20 cellular contexts compared by ENCODE assay signal in the genomic region with DNA sequence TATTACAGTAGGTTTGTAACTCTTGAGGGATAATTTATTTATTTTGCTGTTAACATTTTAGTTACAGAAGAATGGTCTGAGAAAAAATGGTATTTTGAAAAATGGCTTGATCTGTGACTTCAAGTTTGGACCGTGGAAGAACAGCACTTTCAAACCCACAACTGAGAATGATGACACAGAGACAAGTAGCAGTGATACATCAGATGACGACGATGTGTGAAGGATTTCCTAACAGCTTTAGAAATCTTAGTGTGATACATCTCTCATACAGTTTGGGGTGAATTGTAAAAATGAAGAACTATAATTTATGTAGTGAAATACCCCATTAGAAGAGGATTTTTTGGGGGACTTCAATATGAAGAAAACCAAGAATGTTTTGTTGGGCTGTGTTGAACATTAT.
DNase-seq lines count a peak whose midpoint lies in the region; ATAC-seq lines count a peak whose summit lies in the region.
"Had no signal": no experiment of that assay in that cellular context is flagged by ENCODE, and none has a peak within 500 bp of the region (broad histone marks: within the 10 kb centered on the region; RNA-seq: fewer than 3 reads in every experiment).

No MANE protein-coding gene starts in this region.

- peaks cover 48% of the 10 kb centered on the region for H3K4me1 Mint-ChIP-seq in activated T-cell treated with anti-CD3 and anti-CD28 coated beads, Interleukin-2, amount 50 U/mL, for 72 hours (ENCODE audit: low read depth)
- H3K4me1 Mint-ChIP-seq in stimulated activated effector memory CD8-positive, alpha-beta T cell treated with anti-CD3 and anti-CD28 coated beads, Interleukin-12 subunit alpha, Interleukin-12 subunit beta, amount 100 ng/mL, for 72 hours, result peaks cover 55% of the 10 kb centered on the region

- H3K4me3 Mint-ChIP-seq in activated T-cell treated with anti-CD3 and anti-CD28 coated beads, Interleukin-2, amount 50 U/mL, for 72 hours, result peak overlapping the region in 1 of 2 donors; percentile 53
- H3K4me3 Mint-ChIP-seq in stimulated activated effector memory CD8-positive, alpha-beta T cell treated with anti-CD3 and anti-CD28 coated beads, Interleukin-12 subunit alpha, Interleukin-12 subunit beta, amount 100 ng/mL, for 72 hours, result no peak overlapping the region
- H3K4me3 Mint-ChIP-seq: CD8-positive, alpha-beta memory T cell; HFFc6 had no signal

- H3K27ac Mint-ChIP-seq in activated T-cell treated with anti-CD3 and anti-CD28 coated beads, Interleukin-2, amount 50 U/mL, for 72 hours, result peak overlapping the region; percentile 72
- H3K27ac Mint-ChIP-seq in stimulated activated effector memory CD8-positive, alpha-beta T cell treated with anti-CD3 and anti-CD28 coated beads, Interleukin-12 subunit alpha, Interleukin-12 subunit beta, amount 100 ng/mL, for 72 hours, result no peak overlapping the region
- H3K27ac Mint-ChIP-seq: HFFc6 had no signal

- H4K20me1 ChIP-seq in GM23248 (ENCODE audit: insufficient read depth), result no peaks in the 10 kb centered on the region

- H3K27ac ChIP-seq in GM23248, result no peak overlapping the region
- H3K27ac ChIP-seq: A549 had no signal

- no peaks in the 10 kb centered on the region for H3K9me3 Mint-ChIP-seq in activated T-cell treated with anti-CD3 and anti-CD28 coated beads, Interleukin-2, amount 50 U/mL, for 72 hours
- H3K9me3 Mint-ChIP-seq in stimulated activated effector memory CD8-positive, alpha-beta T cell treated with anti-CD3 and anti-CD28 coated beads, Interleukin-12 subunit alpha, Interleukin-12 subunit beta, amount 100 ng/mL, for 72 hours, result no peaks in the 10 kb centered on the region
- H3K9me3 Mint-ChIP-seq: CD8-positive, alpha-beta memory T cell; HFFc6 had no signal

- H3K9me2 ChIP-seq in GM23248 (ENCODE audit: insufficient read depth), result no peaks in the 10 kb centered on the region

- no peaks in the 10 kb centered on the region for H3K9me3 ChIP-seq in GM23248 (ENCODE audit: low read depth)
- H3K9me3 ChIP-seq: A549 had no signal

- in situ Hi-C loops in GM23248 (cut with MboI), result no loop called here

- no peaks in the 10 kb centered on the region for H3K4me1 ChIP-seq in GM23248 (ENCODE audit: insufficient read depth)
- H3K4me1 ChIP-seq: A549 had no signal

- 95 to 100% methylated on average over 3 of the region's 3 CpGs for WGBS in GM23248 (ENCODE audit: low coverage in 1 of 2, low lambda C conversion rate in 2 of 2, missing lambda C conversion rate in 2 of 2), 2 experiments

- H3K27me3 ChIP-seq in GM23248 (replicated peaks; ENCODE audit: insufficient read depth), result no peaks in the 10 kb centered on the region

- 0 out of 2 replicates have a peak, but pooled peaks cover under 1% of the 10 kb centered on the region for H3F3A ChIP-seq in GM23248 (ENCODE audit: insufficient read depth)

- H3K79me2 ChIP-seq in GM23248 (ENCODE audit: insufficient read depth), result peaks cover 4% of the 10 kb centered on the region; the same call in 1 of the 2 replicates

- no peak overlapping the region for H2AFZ ChIP-seq in GM23248

- no peak for DNase-seq in activated T-cell treated with anti-CD3 and anti-CD28 coated beads, Interleukin-2, amount 50 U/mL, for 72 hours
- DNase-seq in activated T-cell treated with anti-CD3 and anti-CD28 coated beads for 4 hours (no peak), GM23248 (peak; percentile 9), amniotic epithelial cell (ENCODE audit: low read depth) (peak; percentile 57)
- DNase-seq in stimulated activated effector memory CD8-positive, alpha-beta T cell treated with anti-CD3 and anti-CD28 coated beads, Interleukin-12 subunit alpha, Interleukin-12 subunit beta, amount 100 ng/mL, for 72 hours (ENCODE audit: low spot score in 2 of 2), result no peak
- DNase-seq: C1 segment of cervical spinal cord; CD8-positive, alpha-beta memory T cell; DMS79; H7; HFFc6; MV-4-11; NCI-H1417; NCI-H187 treated with DMSO at 0.1 percent for 48 hours; NCI-H226; NCI-H524 treated with DMSO at 0.1 percent for 48 hours; SHP77 had no signal

- H3K4me3 ChIP-seq in GM23248, result no peak overlapping the region
- H3K4me3 ChIP-seq: A549, K562 had no signal

- H3K27me3 Mint-ChIP-seq in activated T-cell treated with anti-CD3 and anti-CD28 coated beads, Interleukin-2, amount 50 U/mL, for 72 hours (ENCODE audit: low read depth), result no peaks in the 10 kb centered on the region
- H3K27me3 Mint-ChIP-seq: CD8-positive, alpha-beta memory T cell had no signal

- H3K9ac ChIP-seq in GM23248, result no peak overlapping the region

- no peak overlapping the region for H3K4me2 ChIP-seq in GM23248 (ENCODE audit: unreplicated experiment)
- H3K4me2 ChIP-seq: A549 had no signal

- peaks cover 5 to 31% of the 10 kb centered on the region in 2 donors for H3K36me3 Mint-ChIP-seq in activated T-cell treated with anti-CD3 and anti-CD28 coated beads, Interleukin-2, amount 50 U/mL, for 72 hours (ENCODE audit: insufficient read depth in 2 of 2)
- peaks cover 72% of the 10 kb centered on the region for H3K36me3 Mint-ChIP-seq in stimulated activated effector memory CD8-positive, alpha-beta T cell treated with anti-CD3 and anti-CD28 coated beads, Interleukin-12 subunit alpha, Interleukin-12 subunit beta, amount 100 ng/mL, for 72 hours

- ATAC-seq in activated T-cell treated with anti-CD3 and anti-CD28 coated beads, Interleukin-2, amount 50 U/mL, for 72 hours (replicated peaks in 1 of 2), result peak; percentile 70 to 78
- ATAC-seq in stimulated activated effector memory CD8-positive, alpha-beta T cell treated with anti-CD3 and anti-CD28 coated beads, Interleukin-12 subunit alpha, Interleukin-12 subunit beta, amount 100 ng/mL, for 72 hours, result peak; percentile 90
- ATAC-seq in HG03354 (IDR thresholded peaks at IDR 0.05; ENCODE audit: poor library complexity, severe bottlenecking, unreplicated experiment) (no peak), GM21619 (IDR thresholded peaks at IDR 0.05; ENCODE audit: unreplicated experiment) (no peak)
- ATAC-seq: A549, K562 had no signal

- peaks cover 34% of the 10 kb centered on the region for H3K36me3 ChIP-seq in GM23248 (ENCODE audit: low read depth)

Comparison
In these comparisons a context has a peak if more than half of its experiments do, and no peak if none do; other contexts are left out.
1. ATAC-seq: peak in activated T-cell treated with anti-CD3 and anti-CD28 coated beads, Interleukin-2, amount 50 U/mL, for 72 hours (2 of 2) and stimulated activated effector memory CD8-positive, alpha-beta T cell treated with anti-CD3 and anti-CD28 coated beads, Interleukin-12 subunit alpha, Interleukin-12 subunit beta, amount 100 ng/mL, for 72 hours (single experiment); none in HG03354 (single experiment) and GM21619 (single experiment).
2. DNase-seq: peak in GM23248 (single experiment) and amniotic epithelial cell (single experiment); none in activated T-cell treated with anti-CD3 and anti-CD28 coated beads, Interleukin-2, amount 50 U/mL, for 72 hours (0 of 2), activated T-cell treated with anti-CD3 and anti-CD28 coated beads for 4 hours (single experiment) and stimulated activated effector memory CD8-positive, alpha-beta T cell treated with anti-CD3 and anti-CD28 coated beads, Interleukin-12 subunit alpha, Interleukin-12 subunit beta, amount 100 ng/mL, for 72 hours (0 of 2).